In the genomic region with DNA sequence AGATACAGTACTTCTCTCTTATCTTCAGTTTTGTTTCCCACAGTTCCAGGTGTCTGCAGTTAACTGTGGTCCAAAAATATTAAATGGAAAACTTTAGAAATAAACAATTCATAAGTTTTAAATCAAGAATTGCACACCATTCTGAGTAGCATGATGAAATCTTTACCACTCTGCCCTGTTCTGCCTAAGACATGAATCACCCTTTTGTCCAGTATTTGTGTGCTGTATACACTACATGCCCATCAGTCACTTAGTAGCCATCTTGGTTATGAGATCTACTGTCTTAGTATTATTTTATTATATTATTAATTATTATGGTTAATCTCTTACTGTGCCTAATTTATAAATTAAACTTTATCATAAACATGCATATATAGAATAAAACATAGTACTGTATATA, we compare ENCODE assay signal across 8 cellular contexts.
"Had no signal": no experiment of that assay in that cellular context is flagged by ENCODE, and none has a peak within 500 bp of the region (broad histone marks: within the 10 kb centered on the region; RNA-seq: fewer than 3 reads in every experiment).

No MANE protein-coding gene starts in this region.

- H3K4me1 ChIP-seq: HAP-1 had no signal

- H3K27ac ChIP-seq: GM23248, HL-60 had no signal

- H3K4me3 ChIP-seq: GM23248, HAP-1, K562 had no signal

- H3K36me3 ChIP-seq: HAP-1 had no signal

- H3K9me3 ChIP-seq: HAP-1 had no signal

- DNase-seq: GM23248, GOT3, H7, HFFc6, IMR-90 had no signal
